Comparison of ENCODE assay signal across 12 cellular contexts in genomic region chr2:16656087-16656486, GRCh38. TPM values are rescaled to one million over a fixed set of nuclear protein-coding genes. Genes with fewer than 3 reads are reported as not detected.
DNase-seq lines count a peak whose midpoint lies in the region; ATAC-seq and TF ChIP-seq lines count a peak whose summit lies in the region.
"Had no signal": no experiment of that assay in that cellular context is flagged by ENCODE, and none has a peak within 500 bp of the region (broad histone marks: within the 10 kb centered on the region; RNA-seq: fewer than 3 reads in every experiment).

No MANE protein-coding gene starts in this region.

- H3K36me3 Mint-ChIP-seq in stimulated activated naive B cell treated with anti-CD40 and anti-IgM and Interleukin-4, amounts not matched to agents 10 μg/mL and 1 μg/mL and 100 μg/mL, for 72 hours, result peaks cover 0 to 24% of the 10 kb centered on the region in 2 donors

- H3K4me1 Mint-ChIP-seq in stimulated activated naive B cell treated with anti-CD40 and anti-IgM and Interleukin-4, amounts not matched to agents 10 μg/mL and 1 μg/mL and 100 μg/mL, for 72 hours, result peaks cover 65 to 96% of the 10 kb centered on the region in 2 donors

- peak overlapping the region; percentile 75 for H3K27ac Mint-ChIP-seq in stimulated activated naive B cell treated with anti-CD40 and anti-IgM and Interleukin-4, amounts not matched to agents 10 μg/mL and 1 μg/mL and 100 μg/mL, for 72 hours

- peak overlapping the region; percentile 33 to 35 for H3K4me3 Mint-ChIP-seq in stimulated activated naive B cell treated with anti-CD40 and anti-IgM and Interleukin-4, amounts not matched to agents 10 μg/mL and 1 μg/mL and 100 μg/mL, for 72 hours

- WGBS in lung, 2 donors, result 92 to 97% methylated on average over 2 of the region's 2 CpGs

- CTCF ChIA-PET in HEK293T (lab: Yijun Ruan, JAX), result no interaction called here

- no peaks in the 10 kb centered on the region for H3K27me3 Mint-ChIP-seq in stimulated activated naive B cell treated with anti-CD40 and anti-IgM and Interleukin-4, amounts not matched to agents 10 μg/mL and 1 μg/mL and 100 μg/mL, for 72 hours

- H3K9me3 ChIP-seq in ascending aorta (no peaks in the 10 kb centered on the region), lung (ENCODE audit: control insufficient read depth in 2 of 2, insufficient read depth in 1 of 2, low read length in 1 of 2) (no peaks in the 10 kb centered on the region)

- H3K4me3 ChIP-seq in HL-60 (replicated peaks; ENCODE audit: insufficient read depth, low read length) (no peak overlapping the region), ascending aorta (no peak overlapping the region), lung (no peak overlapping the region)

- no peaks in the 10 kb centered on the region for H3K9me3 Mint-ChIP-seq in stimulated activated naive B cell treated with anti-CD40 and anti-IgM and Interleukin-4, amounts not matched to agents 10 μg/mL and 1 μg/mL and 100 μg/mL, for 72 hours

- intact Hi-C loops in ascending aorta (cut with DNase I), result loop anchor here (5.0 kb wide), 1 partner anchor 1019 kb away; no protein-coding TSS in a partner anchor

- DNase-seq in HL-60 (ENCODE audit: low read depth in 1 of 2, low spot score in 1 of 2) (no peak), ascending aorta (ENCODE audit: low spot score in 2 of 2) (no peak), lung (ENCODE audit: low spot score) (peak; percentile 5), NCI-H128 (lab: John Stamatoyannopoulos, UW; ENCODE audit: unreplicated experiment) (no peak), HEK293T (ENCODE audit: extremely low spot score) (no peak), GM03348 (ENCODE audit: low spot score) (no peak)
- DNase-seq in stimulated activated naive B cell treated with anti-CD40 and anti-IgM and Interleukin-4, amounts not matched to agents 10 μg/mL and 1 μg/mL and 100 μg/mL, for 72 hours, result no peak
- DNase-seq: activated naive CD4-positive, alpha-beta T cell treated with anti-CD3 and anti-CD28 coated beads, Interleukin-2, amount 50 U/mL, for 16 hours; dermis blood vessel endothelial cell; foreskin fibroblast; NCI-H1930 had no signal

- no peaks in the 10 kb centered on the region for H3K36me3 ChIP-seq in ascending aorta
- no peaks in the 10 kb centered on the region for H3K36me3 ChIP-seq in lung (ENCODE audit: control insufficient read depth in 2 of 2, insufficient read depth in 2 of 2, low read length in 2 of 2)

- H3K27me3 ChIP-seq in HL-60 (ENCODE audit: insufficient read depth, poor library complexity, severe bottlenecking) (no peaks in the 10 kb centered on the region), ascending aorta (no peaks in the 10 kb centered on the region), lung (ENCODE audit: control insufficient read depth, insufficient read depth) (no peaks in the 10 kb centered on the region)

- no peak for TF ChIP-seq CTCF in HL-60 (IDR thresholded peaks at IDR 0.05; ENCODE audit: insufficient read depth, low read length)
- no peak for TF ChIP-seq CTCF in ascending aorta (IDR thresholded peaks at IDR 0.05)
- no peak for TF ChIP-seq CTCF in lung (IDR thresholded peaks at IDR 0.05; ENCODE audit: control extremely low read depth, extremely low read depth)

- H3K27ac ChIP-seq in HL-60 (replicated peaks) (peak overlapping the region; percentile 58), ascending aorta (peak overlapping the region; percentile 69 to 78), lung (ENCODE audit: low read depth in 1 of 2, low read length in 1 of 2) (peak overlapping the region in 1 of 2 donors; percentile 41)

- POLR2A ChIA-PET in HEK293T (lab: Yijun Ruan, JAX), result interaction anchor here (0.6 kb wide), 1 partner anchor 21 kb away, joined by 3 read pairs; no protein-coding TSS in a partner anchor

- H3K4me1 ChIP-seq in ascending aorta (peaks cover 3 to 48% of the 10 kb centered on the region in 2 donors), lung (ENCODE audit: control insufficient read depth in 2 of 2, insufficient read depth in 2 of 2, low read length in 2 of 2) (peaks cover 9 to 21% of the 10 kb centered on the region in 2 donors)

- ATAC-seq in lung (ENCODE audit: insufficient read depth, low FRiP score) (no peak), HG03520 (IDR thresholded peaks at IDR 0.05; ENCODE audit: unreplicated experiment) (no peak)
- peak in 1 of 2 donors; percentile 15 for ATAC-seq in stimulated activated naive B cell treated with anti-CD40 and anti-IgM and Interleukin-4, amounts not matched to agents 10 μg/mL and 1 μg/mL and 100 μg/mL, for 72 hours (replicated peaks)

TF ChIP-seq in HEK293T, 16 proteins besides CTCF, POLR2A, EP300 and RAD21:
- TF ChIP-seq PKNOX1 (IDR thresholded peaks at IDR 0.05) (no peak), FOXA1 (IDR thresholded peaks at IDR 0.05) (no peak), CTBP1 (IDR thresholded peaks at IDR 0.05; ENCODE audit: borderline replicate concordance) (no peak), BHLHE40 (IDR thresholded peaks at IDR 0.05; ENCODE audit: borderline replicate concordance) (no peak), FOXM1 (IDR thresholded peaks at IDR 0.05; ENCODE audit: borderline replicate concordance) (no peak), LEF1 (IDR thresholded peaks at IDR 0.05; ENCODE audit: borderline replicate concordance) (no peak), SUZ12 (IDR thresholded peaks at IDR 0.05) (no peak), ARNT (IDR thresholded peaks at IDR 0.05) (no peak), TARDBP (IDR thresholded peaks at IDR 0.05) (no peak), NFRKB (IDR thresholded peaks at IDR 0.05) (no peak), ZNF384 (IDR thresholded peaks at IDR 0.05) (no peak), FOXK2 (IDR thresholded peaks at IDR 0.05) (no peak), HDGF (IDR thresholded peaks at IDR 0.05; ENCODE audit: borderline replicate concordance) (no peak), ELF4 (IDR thresholded peaks at IDR 0.05) (no peak), SP1 (IDR thresholded peaks at IDR 0.05) (no peak), L3MBTL2 (conservative IDR thresholded peaks at IDR 0.05) (no peak)
TF ChIP-seq in HEK293T: peak in this region for 0.

RNA-seq across cellular contexts. Expression of gene CYRIA, which starts 9.5 kb away (rescaled TPM):
- 7.1 TPM for total RNA-seq in ascending aorta
- 10 to 100 TPM; 17.9 to 23.6 TPM for total RNA-seq in lung
- 10 to 100 TPM in 1 of 2 donors, 1 to 10 TPM in 1; 4.3 to 15.3 TPM for polyA plus RNA-seq in lung
